In genomic region chr5:102794677-102795331, GRCh38 we compare ENCODE assay signal across 12 cellular contexts. TPM values are rescaled to one million over a fixed set of nuclear protein-coding genes. Genes with fewer than 3 reads are reported as not detected.
A peak's percentile ranks its signal among the peaks of the same experiment; 100 is the strongest.
DNase-seq lines count a peak whose midpoint lies in the region; ATAC-seq and TF ChIP-seq lines count a peak whose summit lies in the region.
"Had no signal": no experiment of that assay in that cellular context is flagged by ENCODE, and none has a peak within 500 bp of the region (broad histone marks: within the 10 kb centered on the region; RNA-seq: fewer than 3 reads in every experiment).

No MANE protein-coding gene starts in this region.

- DNase-seq in COLO668 (lab: John Stamatoyannopoulos, UW; ENCODE audit: unreplicated experiment) (peak; percentile 67), HT1080 (ENCODE audit: low read depth) (peak; percentile 7), NCI-H526 treated with DMSO at 0.1 percent for 48 hours (lab: John Stamatoyannopoulos, UW) (peak; percentile 20), left ventricle myocardium superior (no peak), PC-9 (no peak)
- no peak for DNase-seq in activated T-cell treated with anti-CD3 and anti-CD28 coated beads, Interleukin-2, amount 50 U/mL, for 48 hours
- DNase-seq: activated CD4-positive, CD25-positive, alpha-beta regulatory T cell; activated naive CD8-positive, alpha-beta T cell treated with anti-CD3 and anti-CD28 coated beads, Interleukin-2, amount 10 ng/mL, durations not matched to agents 7 days and 5 days; cerebellar nuclear complex; left cardiac atrium had no signal

- CTCF ChIA-PET in PC-9 (lab: Charles Lee): no interaction called here

- no peaks in the 10 kb centered on the region for H3K27me3 ChIP-seq in PC-9 (ENCODE audit: insufficient read depth, low read depth)

- no peak overlapping the region for H3K4me3 ChIP-seq in PC-9

- no TSS peak for BruUV-seq in PC-9 (replicated peaks; lab: Mats Ljungman, UMichigan)

- no peak overlapping the region for H2AFZ ChIP-seq in PC-9

- POLR2A ChIA-PET in PC-9 (lab: Charles Lee; ENCODE audit: unreplicated experiment): no interaction called here

- no peak overlapping the region for H3K27ac ChIP-seq in PC-9

- intact Hi-C loops in left ventricle myocardium superior (cut with micrococcal nuclease) (no loop called here), PC-9 (cut with micrococcal nuclease; ENCODE audit: unreplicated experiment) (no loop called here)

- H4K20me1 ChIP-seq in PC-9 (ENCODE audit: insufficient read depth): peaks cover 5% of the 10 kb centered on the region; the same call in 1 of the 2 replicates

- H3K9me2 ChIP-seq in PC-9 (ENCODE audit: insufficient read depth): no peaks in the 10 kb centered on the region

- H3F3A ChIP-seq in PC-9 (ENCODE audit: insufficient read depth, low read depth): no peaks in the 10 kb centered on the region

- H3K4me1 ChIP-seq in PC-9 (replicated peaks; ENCODE audit: insufficient read depth): no peaks in the 10 kb centered on the region

- H3K36me3 ChIP-seq in PC-9 (ENCODE audit: low read depth): no peaks in the 10 kb centered on the region

- TF ChIP-seq CTCF in PC-9 (conservative IDR thresholded peaks at IDR 0.05): no peak

- no peaks in the 10 kb centered on the region for H3K79me2 ChIP-seq in PC-9 (ENCODE audit: low read depth)

- ATAC-seq in left ventricle myocardium superior: peak; percentile 7
- ATAC-seq in GM18858 (IDR thresholded peaks at IDR 0.05; ENCODE audit: unreplicated experiment): no peak
- no peak for ATAC-seq in HG02885 (IDR thresholded peaks at IDR 0.05; ENCODE audit: poor library complexity, unreplicated experiment)

- H3K9me3 ChIP-seq in PC-9 (ENCODE audit: insufficient read depth, low read depth): no peaks in the 10 kb centered on the region

- H3K4me2 ChIP-seq in PC-9: no peak overlapping the region

RNA-seq across cellular contexts. Expression of gene PAM, which starts 39.7 kb away (rescaled TPM):
- total RNA-seq in HT1080 (2014; rRNA removed; shearing (Covaris generic)): 90.0 and 110 TPM in 2 replicates
- polyA plus RNA-seq in HT1080 (2015; cell fraction: cytosol; rRNA removed): 174 and 193 TPM in 2 replicates
- 257 and 259 TPM in 2 replicates for polyA plus RNA-seq in HT1080 (2015; cell fraction: nucleus; rRNA removed)
- total RNA-seq in left ventricle myocardium superior (1,055 TPM), PC-9 (2021) (88.4 and 115 TPM in 2 replicates)

Comparison
In these comparisons a context has a peak if more than half of its experiments do, and no peak if none do; other contexts are left out.
1. DNase-seq: peak in COLO668 (single experiment), HT1080 (single experiment) and NCI-H526 treated with DMSO at 0.1 percent for 48 hours (single experiment); none in left ventricle myocardium superior (single experiment), activated T-cell treated with anti-CD3 and anti-CD28 coated beads, Interleukin-2, amount 50 U/mL, for 48 hours (0 of 2) and PC-9 (0 of 2).